ENCODE assay signal across 17 cellular contexts in the genomic region with DNA sequence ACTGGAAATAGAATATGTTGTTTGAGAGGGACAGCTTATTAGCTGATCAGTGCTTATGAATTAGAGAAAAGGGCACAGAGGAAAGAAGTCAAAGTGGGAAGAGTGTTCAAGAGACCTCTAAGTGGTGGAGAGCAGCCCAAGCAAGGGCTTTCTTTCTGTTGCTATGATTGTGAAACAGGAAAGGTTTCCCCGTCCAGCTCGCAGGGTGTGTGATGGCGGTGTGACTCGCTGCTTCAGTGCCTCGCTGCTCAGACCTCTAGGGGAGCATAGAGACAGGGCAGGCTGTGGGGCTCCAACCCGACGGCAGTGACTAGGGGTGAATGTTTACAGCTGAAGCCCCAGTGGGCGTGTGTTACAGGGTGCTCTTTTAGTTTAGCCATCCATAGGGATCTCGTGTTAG.
A peak's percentile ranks its signal among the peaks of the same experiment; 100 is the strongest.
DNase-seq lines count a peak whose midpoint lies in the region; ATAC-seq and TF ChIP-seq lines count a peak whose summit lies in the region.
"Had no signal": no experiment of that assay in that cellular context is flagged by ENCODE, and none has a peak within 500 bp of the region (broad histone marks: within the 10 kb centered on the region; RNA-seq: fewer than 3 reads in every experiment).

No MANE protein-coding gene starts in this region.

- WGBS in lung, 2 donors: 47 to 65% methylated on average over 9 of the region's 9 CpGs

- in situ Hi-C loops in brain microvascular endothelial cell (cut with HindIII; ENCODE audit: low pct_ligation_motif_present, low sequenced_read_pairs): no loop called here

- DNase-seq in EL (peak; percentile 58), NB4 (ENCODE audit: low read depth) (peak; percentile 45), brain microvascular endothelial cell (peak; percentile 56), lung (ENCODE audit: low spot score) (peak; percentile 26), DMS114 treated with DMSO at 0.1 percent for 48 hours (lab: John Stamatoyannopoulos, UW; ENCODE audit: unreplicated experiment) (no peak), midbrain (lab: John Stamatoyannopoulos, UW) (no peak), NCI-H1436 (lab: John Stamatoyannopoulos, UW) (no peak)
- DNase-seq: activated CD8-positive, alpha-beta memory T cell treated with anti-CD3 and anti-CD28 coated beads for 24 hours; activated naive CD4-positive, alpha-beta T cell treated with Interleukin-2 at 50 U/mL for 16 hours; erythroblast; NCI-H2171; OCI-M1; psoas muscle; stimulated activated CD4-positive, alpha-beta T cell treated with anti-CD3 and anti-CD28 coated beads, Interleukin-4, amount 100 ng/mL, for 4 hours; stimulated activated naive CD4-positive, alpha-beta T cell had no signal

- peaks cover 0 to 6% of the 10 kb centered on the region in 2 donors for H3K4me1 ChIP-seq in lung (ENCODE audit: control insufficient read depth in 2 of 2, insufficient read depth in 2 of 2, low read length in 2 of 2)
- H3K4me1 ChIP-seq: psoas muscle had no signal

- ATAC-seq in lung (ENCODE audit: insufficient read depth, low FRiP score) (no peak), GM18519 (IDR thresholded peaks at IDR 0.05; ENCODE audit: low FRiP score, unreplicated experiment) (no peak)
- ATAC-seq: psoas muscle had no signal

- TF ChIP-seq POLR2A in NB4 (IDR thresholded peaks at IDR 0.05; ENCODE audit: extremely low read depth, insufficient read length): no peak

- TF ChIP-seq CTCF in NB4 (IDR thresholded peaks at IDR 0.05; ENCODE audit: low read depth, low read length) (no peak), brain microvascular endothelial cell (IDR thresholded peaks at IDR 0.05; ENCODE audit: low read depth, low read length, missing control alignments) (peak; percentile 44), lung (IDR thresholded peaks at IDR 0.05; ENCODE audit: control extremely low read depth, extremely low read depth) (no peak)

- H3K36me3 ChIP-seq in brain microvascular endothelial cell (replicated peaks) (no peaks in the 10 kb centered on the region), lung (ENCODE audit: control insufficient read depth in 2 of 2, insufficient read depth in 2 of 2, low read length in 2 of 2) (no peaks in the 10 kb centered on the region)
- H3K36me3 ChIP-seq: BLaER1 had no signal

- H3K4me3 ChIP-seq in NB4 (ENCODE audit: low read depth, low read length): no peak overlapping the region
- no peak overlapping the region for H3K4me3 ChIP-seq in brain microvascular endothelial cell (ENCODE audit: low read depth, low read length)
- H3K4me3 ChIP-seq in lung: no peak overlapping the region
- H3K4me3 ChIP-seq: BLaER1, psoas muscle had no signal

- H3K27me3 ChIP-seq in brain microvascular endothelial cell (replicated peaks) (no peaks in the 10 kb centered on the region), lung (ENCODE audit: control insufficient read depth, insufficient read depth) (no peaks in the 10 kb centered on the region)
- H3K27me3 ChIP-seq: BLaER1 had no signal

- no peaks in the 10 kb centered on the region for H3K9me3 ChIP-seq in lung (ENCODE audit: control insufficient read depth in 2 of 2, insufficient read depth in 1 of 2, low read length in 1 of 2)
- H3K9me3 ChIP-seq: BLaER1, psoas muscle had no signal

- H3K27ac ChIP-seq in brain microvascular endothelial cell (no peak overlapping the region), lung (ENCODE audit: low read depth in 1 of 2, low read length in 1 of 2) (no peak overlapping the region)
- H3K27ac ChIP-seq: BLaER1, psoas muscle had no signal

Comparison
In these comparisons a context has a peak if more than half of its experiments do, and no peak if none do; other contexts are left out.
1. DNase-seq: peak in EL (single experiment), NB4 (single experiment), brain microvascular endothelial cell (single experiment) and lung (single experiment); none in DMS114 treated with DMSO at 0.1 percent for 48 hours (single experiment), midbrain (single experiment) and NCI-H1436 (single experiment).